In genomic region chr3:37862712-37863551, GRCh38 we compare ENCODE assay signal across 8 cellular contexts. TPM values are rescaled to one million over a fixed set of nuclear protein-coding genes. Genes with fewer than 3 reads are reported as not detected.
DNase-seq lines count a peak whose midpoint lies in the region; ATAC-seq and TF ChIP-seq lines count a peak whose summit lies in the region.

No MANE protein-coding gene starts in this region.

- peak overlapping the region; percentile 43 to 70; a peak in 3 of 4 replicates for H3K4me3 ChIP-seq in DND-41 (ENCODE audit: low read depth in 1 of 2, low read length in 2 of 2)
- H3K4me3 ChIP-seq in PC-3 (ENCODE audit: low read length) = peak overlapping the region; percentile 66
- peak overlapping the region; percentile 77 for H3K4me3 ChIP-seq in endocrine pancreas (ENCODE audit: control insufficient read depth, insufficient read depth, low read length)
- H3K4me3 ChIP-seq in muscle layer of duodenum (ENCODE audit: low read depth in 1 of 2, low read length in 2 of 2) = peak overlapping the region; percentile 80 to 88

- H3K4me2 ChIP-seq in DND-41 (ENCODE audit: insufficient read depth, low read length) (peak overlapping the region; percentile 84), PC-3 (ENCODE audit: low read length) (peak overlapping the region; percentile 86)

- DNase-seq in DND-41 = no peak
- DNase-seq in PC-3 = no peak
- no peak for DNase-seq in left lobe of liver (ENCODE audit: low spot score)
- DNase-seq in GM19238 (ENCODE audit: insufficient read length, low spot score) = no peak
- DNase-seq in middle frontal gyrus (ENCODE audit: extremely low spot score, low spot score) = no peak
- DNase-seq in SIG-M5 treated with dmso at 0.1 percent for 504 hours (lab: John Stamatoyannopoulos, UW; ENCODE audit: unreplicated experiment) = no peak

- CTCF ChIA-PET in PC-3 (lab: Charles Lee) = interaction anchor here (0.6 kb wide), 2 partner anchors 9 to 150 kb away, joined by 3 to 13 read pairs; no protein-coding TSS in a partner anchor

- no peak for ATAC-seq in DND-41 (ENCODE audit: insufficient read depth, low read depth)
- no peak for ATAC-seq in PC-3
- no peak for ATAC-seq in left lobe of liver

- BruUV-seq in PC-3 (replicated peaks; lab: Mats Ljungman, UMichigan) = no TSS peak

- H2AFZ ChIP-seq in DND-41 (ENCODE audit: low read depth, low read length) (peak overlapping the region; percentile 71; the same call in 1 of the 2 replicates), PC-3 (ENCODE audit: low read length) (peak overlapping the region; percentile 49)

- POLR2A ChIA-PET in PC-3 (lab: Charles Lee; ENCODE audit: unreplicated experiment) = no interaction called here

- H3K27me3 ChIP-seq in DND-41 (ENCODE audit: insufficient read depth, low read length, poor library complexity) (no peaks in the 10 kb centered on the region), PC-3 (ENCODE audit: low read length) (peaks cover 46% of the 10 kb centered on the region), endocrine pancreas (ENCODE audit: control insufficient read depth, insufficient read depth, low read length) (no peaks in the 10 kb centered on the region), muscle layer of duodenum (ENCODE audit: low read depth, low read length) (no peaks in the 10 kb centered on the region)

- H3K4me1 ChIP-seq in DND-41 (ENCODE audit: insufficient read depth, low read length) = peaks cover 40% of the 10 kb centered on the region
- H3K4me1 ChIP-seq in PC-3 (ENCODE audit: insufficient read depth, low read length) = peaks cover 33% of the 10 kb centered on the region
- H3K4me1 ChIP-seq in endocrine pancreas (ENCODE audit: control insufficient read depth, insufficient read depth, low read length) = no peaks in the 10 kb centered on the region
- peaks cover 5 to 28% of the 10 kb centered on the region in 2 donors for H3K4me1 ChIP-seq in muscle layer of duodenum (ENCODE audit: control insufficient read depth in 1 of 2, insufficient read depth in 2 of 2, low read length in 2 of 2)

- H3K9me2 ChIP-seq in PC-3 (replicated peaks; ENCODE audit: low read length) = no peaks in the 10 kb centered on the region

- no peaks in the 10 kb centered on the region; the same call in 1 of the 2 replicates for H3K36me3 ChIP-seq in DND-41 (ENCODE audit: insufficient read depth, low read length)
- H3K36me3 ChIP-seq in PC-3 (ENCODE audit: low read depth, low read length) = no peaks in the 10 kb centered on the region
- no peaks in the 10 kb centered on the region for H3K36me3 ChIP-seq in endocrine pancreas (ENCODE audit: control insufficient read depth, insufficient read depth, low read length)
- no peaks in the 10 kb centered on the region for H3K36me3 ChIP-seq in muscle layer of duodenum (ENCODE audit: control insufficient read depth in 1 of 2, insufficient read depth in 2 of 2, low read length in 2 of 2)

- peaks cover 27% of the 10 kb centered on the region; the same call in 1 of the 2 replicates for H4K20me1 ChIP-seq in DND-41 (ENCODE audit: insufficient read depth, low read length)
- H4K20me1 ChIP-seq in PC-3 (ENCODE audit: low read length) = no peaks in the 10 kb centered on the region

- no peaks in the 10 kb centered on the region for H3F3A ChIP-seq in PC-3 (ENCODE audit: low read length, unreplicated experiment)

- H3K9ac ChIP-seq in DND-41 (ENCODE audit: low read depth, low read length) = peak overlapping the region; percentile 60
- H3K9ac ChIP-seq in PC-3 (ENCODE audit: low read length) = no peak overlapping the region
- H3K9ac ChIP-seq in endocrine pancreas (ENCODE audit: control insufficient read depth, insufficient read depth, low read length) = peak overlapping the region; percentile 50

- no peak for TF ChIP-seq CTCF in DND-41 (IDR thresholded peaks at IDR 0.05; ENCODE audit: borderline replicate concordance, extremely low read depth, low read length, poor library complexity, severe bottlenecking)
- no peak for TF ChIP-seq CTCF in PC-3 (conservative IDR thresholded peaks at IDR 0.05; ENCODE audit: low read depth, low read length)

- intact Hi-C loops in PC-3 (cut with micrococcal nuclease) = no loop called here

- H3K9me3 ChIP-seq in DND-41 (ENCODE audit: insufficient read depth, low read length, severe bottlenecking) (no peaks in the 10 kb centered on the region), PC-3 (ENCODE audit: low read length) (no peaks in the 10 kb centered on the region), endocrine pancreas (ENCODE audit: control insufficient read depth, low read length) (no peaks in the 10 kb centered on the region), muscle layer of duodenum (ENCODE audit: control insufficient read depth in 1 of 2, low read length in 2 of 2) (no peaks in the 10 kb centered on the region)

- H3K79me2 ChIP-seq in DND-41 (ENCODE audit: insufficient read depth, low read length) (peaks cover 73% of the 10 kb centered on the region), PC-3 (ENCODE audit: low read length) (0 out of 2 replicates have a peak, but pooled peaks cover 6% of the 10 kb centered on the region)

- H3K27ac ChIP-seq in DND-41 (ENCODE audit: low read length) (peak overlapping the region; percentile 59; the same call in 1 of the 2 replicates), PC-3 (ENCODE audit: low read length) (no peak overlapping the region), muscle layer of duodenum (ENCODE audit: low read length) (peak overlapping the region; percentile 43)

RNA-seq across cellular contexts. Expression of gene CTDSPL, which starts 1.3 kb away (rescaled TPM):
- total RNA-seq in PC-3 (2014; rRNA removed) = 6.1 and 11.7 TPM in 2 replicates
- 22.1 TPM for total RNA-seq in left lobe of liver
